1 cellular context compared by ENCODE assay signal in genomic region chr6:42050011-42050896, GRCh38.
TF ChIP-seq lines count a peak whose summit lies in the region.

Gene TAF8 (plus strand): TSS chr6:42050524. CDS start chr6:42050542, 18 bp downstream.

TF ChIP-seq in GM12878, 131 proteins besides CTCF, POLR2A, EP300 and RAD21 (continued from another document and continues in another):
- TF ChIP-seq BCLAF1 (IDR thresholded peaks at IDR 0.05): peak; percentile 87
- TF ChIP-seq E2F4 (IDR thresholded peaks at IDR 0.05; ENCODE audit: low read depth, low read length): 0 out of 2 replicates have a peak, but pooled peaks have one; percentile 6
- no peak; the same call in 1 of the 2 replicates for TF ChIP-seq MTA3 (IDR thresholded peaks at IDR 0.05; ENCODE audit: borderline replicate concordance, low read length)
- no peak for TF ChIP-seq GABPA (IDR thresholded peaks at IDR 0.05; ENCODE audit: low read depth)
- TF ChIP-seq STAT3 (IDR thresholded peaks at IDR 0.05; ENCODE audit: low read depth, low read length): 0 out of 2 replicates have a peak, but pooled peaks have one; percentile 34
- no peak for TF ChIP-seq ZNF24 (IDR thresholded peaks at IDR 0.05)
- TF ChIP-seq TBL1XR1 (IDR thresholded peaks at IDR 0.05; ENCODE audit: low read depth, low read length): 0 out of 2 replicates have a peak, but pooled peaks have one; percentile 52
- TF ChIP-seq ZZZ3 (IDR thresholded peaks at IDR 0.05; ENCODE audit: control insufficient read depth, insufficient read length, low read depth): no peak
- peak; percentile 96 for TF ChIP-seq POLR2AphosphoS5 (IDR thresholded peaks at IDR 0.05; ENCODE audit: low read length)
- no peak for TF ChIP-seq NR2C2 (IDR thresholded peaks at IDR 0.05; ENCODE audit: borderline replicate concordance, control insufficient read depth, insufficient read length, low read depth)
- peak; percentile 90 for TF ChIP-seq TAF1 (IDR thresholded peaks at IDR 0.05; ENCODE audit: borderline replicate concordance, low read depth, low read length)
- TF ChIP-seq EGR1 (IDR thresholded peaks at IDR 0.05; ENCODE audit: borderline replicate concordance in 1 of 2, low read depth in 2 of 2, low read length in 2 of 2): peak in 1 of 2 experiments; percentile 55; a peak in 1 of 3 replicates
- no peak for TF ChIP-seq CEBPZ (IDR thresholded peaks at IDR 0.05; ENCODE audit: low read depth, low read length)
- peak; percentile 83 for TF ChIP-seq MXI1 (IDR thresholded peaks at IDR 0.05; ENCODE audit: low read depth, low read length)
- no peak for TF ChIP-seq CHD4 (IDR thresholded peaks at IDR 0.05)
- peak; percentile 28; the same call in 1 of the 2 replicates for TF ChIP-seq ZNF217 (IDR thresholded peaks at IDR 0.05)
- peak; percentile 29; the same call in 1 of the 2 replicates for TF ChIP-seq IRF3 (IDR thresholded peaks at IDR 0.05)
- TF ChIP-seq CEBPB (IDR thresholded peaks at IDR 0.05; ENCODE audit: borderline replicate concordance in 1 of 2, low read depth in 2 of 2, low read length in 2 of 2): no peak
- TF ChIP-seq NR2F1 (conservative IDR thresholded peaks at IDR 0.05): peak; percentile 68
- TF ChIP-seq GATAD2B (conservative IDR thresholded peaks at IDR 0.05; ENCODE audit: low read depth): peak; percentile 11; the same call in 1 of the 2 replicates
- no peak for TF ChIP-seq MEF2B (IDR thresholded peaks at IDR 0.05; ENCODE audit: partially characterized antibody, poor library complexity, severe bottlenecking)
- TF ChIP-seq SKIL (IDR thresholded peaks at IDR 0.05; ENCODE audit: low read depth, poor library complexity, severe bottlenecking): peak; percentile 52
- TF ChIP-seq JUND (IDR thresholded peaks at IDR 0.05; ENCODE audit: low read depth, low read length): peak; percentile 94; the same call in 1 of the 2 replicates
- TF ChIP-seq BCL3 (IDR thresholded peaks at IDR 0.05; ENCODE audit: borderline replicate concordance, insufficient read depth, low read depth, low read length, poor library complexity, severe bottlenecking): no peak
- TF ChIP-seq ZNF622 (IDR thresholded peaks at IDR 0.05): no peak
- peak; percentile 96 for TF ChIP-seq FOXK2 (IDR thresholded peaks at IDR 0.05)
- peak; percentile 83 for TF ChIP-seq SP1 (IDR thresholded peaks at IDR 0.05; ENCODE audit: low read depth, low read length)
- TF ChIP-seq RB1 (IDR thresholded peaks at IDR 0.05; ENCODE audit: borderline replicate concordance): peak; percentile 89; the same call in 1 of the 2 replicates
- no peak for TF ChIP-seq EED (IDR thresholded peaks at IDR 0.05; ENCODE audit: low read depth)
- TF ChIP-seq POU2F2 (IDR thresholded peaks at IDR 0.05; ENCODE audit: borderline replicate concordance, low read depth, low read length): peak; percentile 96
- peak; percentile 56; the same call in 1 of the 2 replicates for TF ChIP-seq ZBTB40 (IDR thresholded peaks at IDR 0.05; ENCODE audit: borderline replicate concordance)
- TF ChIP-seq NFIC (IDR thresholded peaks at IDR 0.05; ENCODE audit: low read depth, low read length): no peak
- TF ChIP-seq RCOR1 (conservative IDR thresholded peaks at IDR 0.05; ENCODE audit: low read depth, low read length): 0 out of 2 replicates have a peak, but pooled peaks have one; percentile 78
- no peak for TF ChIP-seq ATF3 (IDR thresholded peaks at IDR 0.05; ENCODE audit: borderline replicate concordance, extremely low read depth, low read depth, low read length)
- TF ChIP-seq USF2 (IDR thresholded peaks at IDR 0.05; ENCODE audit: borderline replicate concordance, low read depth, low read length): peak; percentile 11; the same call in 1 of the 2 replicates
- peak; percentile 42 to 90 for TF ChIP-seq BHLHE40 (IDR thresholded peaks at IDR 0.05; ENCODE audit: borderline replicate concordance in 1 of 2, low read depth in 2 of 2, low read length in 1 of 2)
- TF ChIP-seq TCF12 (IDR thresholded peaks at IDR 0.05; ENCODE audit: low read depth, low read length): peak; percentile 67
- peak; percentile 98 for TF ChIP-seq ATF7 (IDR thresholded peaks at IDR 0.05; ENCODE audit: low read depth)
